ENCODE assay signal across 1 cellular context in the genomic region with DNA sequence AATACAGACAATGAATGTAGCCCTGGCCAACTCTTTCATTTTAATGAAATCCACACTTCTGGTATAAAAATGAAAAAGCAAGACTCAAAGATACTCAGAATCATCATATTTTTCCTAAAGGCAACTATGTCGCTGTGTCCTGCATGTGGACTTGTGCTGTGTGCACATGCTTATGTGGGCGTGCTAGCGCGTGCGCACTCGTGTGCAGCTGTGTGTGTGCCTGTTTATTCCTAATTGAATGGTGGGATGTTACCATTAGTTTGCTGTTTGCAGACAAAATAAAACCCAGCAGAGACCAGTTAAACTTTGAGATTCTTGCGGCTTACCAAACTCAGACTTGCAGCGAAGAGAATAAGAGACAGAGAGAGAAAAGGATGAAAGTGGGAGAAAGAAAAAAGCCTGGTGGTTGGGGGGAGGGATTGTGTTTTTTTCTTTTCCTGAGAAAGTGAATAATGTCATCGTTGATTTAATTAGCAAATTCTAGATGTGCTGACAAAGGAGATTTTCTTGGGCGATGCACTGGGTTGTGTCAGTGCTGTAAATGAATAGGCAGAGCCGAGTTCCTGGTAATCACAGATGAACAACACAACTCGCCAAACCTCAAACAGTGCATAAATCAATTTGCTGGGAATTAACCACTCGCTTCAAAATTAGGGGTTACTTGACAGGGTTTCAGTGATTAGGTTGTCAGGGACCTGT.
TF ChIP-seq lines count a peak whose summit lies in the region.

No MANE protein-coding gene starts in this region.

TF ChIP-seq in HepG2, 621 proteins besides CTCF, POLR2A, EP300 and RAD21:
- TF ChIP-seq, protein P1, sequence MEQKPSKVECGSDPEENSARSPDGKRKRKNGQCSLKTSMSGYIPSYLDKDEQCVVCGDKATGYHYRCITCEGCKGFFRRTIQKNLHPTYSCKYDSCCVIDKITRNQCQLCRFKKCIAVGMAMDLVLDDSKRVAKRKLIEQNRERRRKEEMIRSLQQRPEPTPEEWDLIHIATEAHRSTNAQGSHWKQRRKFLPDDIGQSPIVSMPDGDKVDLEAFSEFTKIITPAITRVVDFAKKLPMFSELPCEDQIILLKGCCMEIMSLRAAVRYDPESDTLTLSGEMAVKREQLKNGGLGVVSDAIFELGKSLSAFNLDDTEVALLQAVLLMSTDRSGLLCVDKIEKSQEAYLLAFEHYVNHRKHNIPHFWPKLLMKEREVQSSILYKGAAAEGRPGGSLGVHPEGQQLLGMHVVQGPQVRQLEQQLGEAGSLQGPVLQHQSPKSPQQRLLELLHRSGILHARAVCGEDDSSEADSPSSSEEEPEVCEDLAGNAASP (CRISPR knock-in tag; IDR thresholded peaks at IDR 0.05; ENCODE audit: borderline replicate concordance) = no peak
- peak; percentile 20; the same call in 1 of the 2 replicates for TF ChIP-seq MAFF (IDR thresholded peaks at IDR 0.05; ENCODE audit: low read depth, low read length)
- no peak for TF ChIP-seq HDAC1 (CRISPR knock-in tag; IDR thresholded peaks at IDR 0.05)
- peak; percentile 25 to 42; a peak in 2 of 4 replicates for TF ChIP-seq MAFK (conservative IDR thresholded peaks at IDR 0.05 in 1 of 2, IDR thresholded peaks at IDR 0.05 in 1 of 2; ENCODE audit: low read length in 2 of 2)
- TF ChIP-seq, protein P2, sequence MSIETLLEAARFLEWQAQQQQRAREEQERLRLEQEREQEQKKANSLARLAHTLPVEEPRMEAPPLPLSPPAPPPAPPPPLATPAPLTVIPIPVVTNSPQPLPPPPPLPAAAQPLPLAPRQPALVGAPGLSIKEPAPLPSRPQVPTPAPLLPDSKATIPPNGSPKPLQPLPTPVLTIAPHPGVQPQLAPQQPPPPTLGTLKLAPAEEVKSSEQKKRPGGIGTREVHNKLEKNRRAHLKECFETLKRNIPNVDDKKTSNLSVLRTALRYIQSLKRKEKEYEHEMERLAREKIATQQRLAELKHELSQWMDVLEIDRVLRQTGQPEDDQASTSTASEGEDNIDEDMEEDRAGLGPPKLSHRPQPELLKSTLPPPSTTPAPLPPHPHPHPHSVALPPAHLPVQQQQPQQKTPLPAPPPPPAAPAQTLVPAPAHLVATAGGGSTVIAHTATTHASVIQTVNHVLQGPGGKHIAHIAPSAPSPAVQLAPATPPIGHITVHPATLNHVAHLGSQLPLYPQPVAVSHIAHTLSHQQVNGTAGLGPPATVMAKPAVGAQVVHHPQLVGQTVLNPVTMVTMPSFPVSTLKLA (IDR thresholded peaks at IDR 0.05) = 0 out of 2 replicates have a peak, but pooled peaks have one; percentile 20
- no peak for TF ChIP-seq ZNF451 (CRISPR knock-in tag; IDR thresholded peaks at IDR 0.05)
